Comparison of ENCODE assay signal across 1 cellular context in the genomic region with DNA sequence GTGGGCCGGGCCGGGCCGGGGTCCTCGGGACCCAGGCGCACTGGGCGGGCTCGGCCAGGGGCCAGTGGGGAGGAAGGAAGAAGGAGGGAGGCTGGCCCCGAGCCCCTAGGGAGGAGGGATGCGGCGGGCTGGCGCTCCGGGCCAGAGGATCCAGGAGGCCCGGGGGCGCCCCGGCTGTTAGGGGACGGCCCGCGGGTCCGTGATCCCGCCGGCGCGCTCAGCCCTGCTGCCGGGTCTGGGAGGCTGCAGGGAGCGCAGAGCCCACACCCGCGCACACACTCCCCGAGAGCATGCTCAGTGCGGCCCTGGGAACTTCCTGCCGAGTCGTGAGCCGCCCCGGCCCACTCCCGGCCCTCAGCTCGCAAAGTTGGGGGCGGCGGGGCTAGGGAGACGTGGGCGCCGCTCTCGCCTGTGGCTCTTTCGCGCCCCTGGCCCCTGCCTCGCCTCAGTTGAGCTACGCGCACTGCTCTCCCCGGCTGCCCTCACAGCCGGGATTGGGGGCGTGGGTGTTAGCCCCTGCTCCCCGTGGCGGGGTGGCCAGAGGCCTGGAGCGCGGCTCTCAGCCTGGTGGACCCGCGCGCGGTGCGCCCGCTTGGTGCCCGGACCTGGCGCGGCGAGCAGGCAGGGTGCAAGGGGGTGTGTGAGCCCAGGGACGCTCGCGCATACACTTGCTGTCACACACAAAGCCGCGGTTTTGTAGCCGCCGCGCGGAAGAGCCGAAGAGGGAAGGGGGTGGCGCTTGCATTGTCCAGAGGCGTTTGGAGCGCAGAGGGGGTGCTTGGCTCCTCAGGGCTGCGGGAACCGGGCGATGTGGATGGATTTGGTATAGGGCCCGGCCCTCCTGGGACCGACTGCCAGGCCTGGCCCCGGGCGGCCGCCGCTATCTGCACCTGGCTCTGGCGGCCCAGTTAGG.
TF ChIP-seq lines count a peak whose summit lies in the region.

No MANE protein-coding gene starts in this region.

TF ChIP-seq in K562, 482 proteins besides CTCF, POLR2A, EP300 and RAD21 (continued from another document and continues in another):
- TF ChIP-seq E2F3 (CRISPR knock-in tag; IDR thresholded peaks at IDR 0.05) (no peak), LARP7 (IDR thresholded peaks at IDR 0.05) (no peak), NRF1 (conservative IDR thresholded peaks at IDR 0.05 in 1 of 2, IDR thresholded peaks at IDR 0.05 in 1 of 2) (peak; percentile 89 to 91), ZNF408 (CRISPR knock-in tag; IDR thresholded peaks at IDR 0.05; ENCODE audit: low read depth) (no peak), PURB (CRISPR knock-in tag; IDR thresholded peaks at IDR 0.05; ENCODE audit: low read depth) (no peak), FUS (optimal IDR thresholded peaks at IDR 0.05; ENCODE audit: low read depth, low read length) (peak; percentile 18), ARNT (IDR thresholded peaks at IDR 0.05) (no peak), POLR2G (IDR thresholded peaks at IDR 0.05; ENCODE audit: low read depth, low read length) (peak; percentile 70), ETV6 (IDR thresholded peaks at IDR 0.05; ENCODE audit: borderline replicate concordance in 1 of 2, low read depth in 2 of 2, low read length in 1 of 2) (no peak), ETV6 (CRISPR knock-in tag; IDR thresholded peaks at IDR 0.05; ENCODE audit: borderline replicate concordance) (no peak), LCOR (CRISPR knock-in tag; IDR thresholded peaks at IDR 0.05) (0 out of 2 replicates have a peak, but pooled peaks have one; percentile 46), HNRNPL (IDR thresholded peaks at IDR 0.05; ENCODE audit: low read depth, low read length) (peak; percentile 21; the same call in 1 of the 2 replicates), SMAD4 (CRISPR knock-in tag; conservative IDR thresholded peaks at IDR 0.05) (no peak), NR1H2 (CRISPR knock-in tag; IDR thresholded peaks at IDR 0.05) (0 out of 2 replicates have a peak, but pooled peaks have one; percentile 63), ZNF324 (CRISPR knock-in tag; IDR thresholded peaks at IDR 0.05) (no peak), BCOR (IDR thresholded peaks at IDR 0.05) (0 out of 2 replicates have a peak, but pooled peaks have one; percentile 48), ZNF507 (tag; conservative IDR thresholded peaks at IDR 0.05) (no peak), RBFOX2 (IDR thresholded peaks at IDR 0.05; ENCODE audit: low read depth, low read length) (peak; percentile 72), KDM5B (IDR thresholded peaks at IDR 0.05; ENCODE audit: insufficient replicate concordance, low read depth, low read length) (peak; percentile 54), MEIS2 (IDR thresholded peaks at IDR 0.05; ENCODE audit: partially characterized antibody) (peak; percentile 12), BMI1 (IDR thresholded peaks at IDR 0.05; ENCODE audit: low read length) (no peak), SAP30 (IDR thresholded peaks at IDR 0.05; ENCODE audit: borderline replicate concordance, insufficient read depth, low read depth, low read length, poor library complexity, severe bottlenecking) (peak; percentile 36), CTBP1 (IDR thresholded peaks at IDR 0.05; ENCODE audit: borderline replicate concordance) (peak; percentile 16; the same call in 1 of the 2 replicates), MCM3 (IDR thresholded peaks at IDR 0.05) (no peak), SMAD2 (IDR thresholded peaks at IDR 0.05; ENCODE audit: low read depth, low read length) (no peak), ZNF224 (CRISPR knock-in tag; IDR thresholded peaks at IDR 0.05) (no peak), RBM34 (IDR thresholded peaks at IDR 0.05; ENCODE audit: borderline replicate concordance, insufficient read depth, low read length) (peak; percentile 43; the same call in 1 of the 2 replicates), DACH1 (IDR thresholded peaks at IDR 0.05; ENCODE audit: partially characterized antibody) (no peak), JUN (IDR thresholded peaks at IDR 0.05; ENCODE audit: borderline replicate concordance, low read depth, low read length) (no peak), JUN (CRISPR knock-in tag; IDR thresholded peaks at IDR 0.05; ENCODE audit: borderline replicate concordance) (no peak), SAFB (IDR thresholded peaks at IDR 0.05; ENCODE audit: borderline replicate concordance, low read depth, low read length) (peak; percentile 19; the same call in 1 of the 2 replicates), CREB1 (IDR thresholded peaks at IDR 0.05) (no peak), CREB1 (CRISPR knock-in tag; IDR thresholded peaks at IDR 0.05) (peak; percentile 43; the same call in 1 of the 2 replicates), ATF1 (CRISPR knock-in tag; IDR thresholded peaks at IDR 0.05) (no peak), ATF1 (tag; IDR thresholded peaks at IDR 0.05) (0 out of 2 replicates have a peak, but pooled peaks have one; percentile 18), ZNF766 (CRISPR knock-in tag; conservative IDR thresholded peaks at IDR 0.05) (no peak), NEUROD1 (IDR thresholded peaks at IDR 0.05; ENCODE audit: borderline replicate concordance, low read depth, low read length, partially characterized antibody) (no peak), SMARCB1 (IDR thresholded peaks at IDR 0.05; ENCODE audit: insufficient read length, low read depth) (no peak), HEY1 (CRISPR knock-in tag; IDR thresholded peaks at IDR 0.05; ENCODE audit: borderline replicate concordance) (no peak), CBX1 (IDR thresholded peaks at IDR 0.05; ENCODE audit: low read depth) (no peak), ZNF41 (CRISPR knock-in tag; conservative IDR thresholded peaks at IDR 0.05) (no peak), GABPA (tag; conservative IDR thresholded peaks at IDR 0.05; ENCODE audit: low read depth) (0 out of 2 replicates have a peak, but pooled peaks have one; percentile 25), CBX5 (IDR thresholded peaks at IDR 0.05; ENCODE audit: borderline replicate concordance, low read depth) (no peak), SMARCA4 (IDR thresholded peaks at IDR 0.05) (no peak), NCOR1 (IDR thresholded peaks at IDR 0.05) (no peak), GABPB1 (CRISPR knock-in tag; IDR thresholded peaks at IDR 0.05) (peak; percentile 64), KLF6 (CRISPR knock-in tag; IDR thresholded peaks at IDR 0.05; ENCODE audit: borderline replicate concordance) (no peak), SRSF9 (IDR thresholded peaks at IDR 0.05; ENCODE audit: borderline replicate concordance, low read depth, low read length) (no peak), TAF7 (tag; IDR thresholded peaks at IDR 0.05) (no peak), BDP1 (IDR thresholded peaks at IDR 0.05; ENCODE audit: insufficient read depth, insufficient read length) (no peak), ZNF263 (CRISPR knock-in tag; IDR thresholded peaks at IDR 0.05; ENCODE audit: borderline replicate concordance) (peak; percentile 54)
- TF ChIP-seq, protein P1, sequence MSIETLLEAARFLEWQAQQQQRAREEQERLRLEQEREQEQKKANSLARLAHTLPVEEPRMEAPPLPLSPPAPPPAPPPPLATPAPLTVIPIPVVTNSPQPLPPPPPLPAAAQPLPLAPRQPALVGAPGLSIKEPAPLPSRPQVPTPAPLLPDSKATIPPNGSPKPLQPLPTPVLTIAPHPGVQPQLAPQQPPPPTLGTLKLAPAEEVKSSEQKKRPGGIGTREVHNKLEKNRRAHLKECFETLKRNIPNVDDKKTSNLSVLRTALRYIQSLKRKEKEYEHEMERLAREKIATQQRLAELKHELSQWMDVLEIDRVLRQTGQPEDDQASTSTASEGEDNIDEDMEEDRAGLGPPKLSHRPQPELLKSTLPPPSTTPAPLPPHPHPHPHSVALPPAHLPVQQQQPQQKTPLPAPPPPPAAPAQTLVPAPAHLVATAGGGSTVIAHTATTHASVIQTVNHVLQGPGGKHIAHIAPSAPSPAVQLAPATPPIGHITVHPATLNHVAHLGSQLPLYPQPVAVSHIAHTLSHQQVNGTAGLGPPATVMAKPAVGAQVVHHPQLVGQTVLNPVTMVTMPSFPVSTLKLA (conservative IDR thresholded peaks at IDR 0.05), result no peak
- TF ChIP-seq, protein P2, sequence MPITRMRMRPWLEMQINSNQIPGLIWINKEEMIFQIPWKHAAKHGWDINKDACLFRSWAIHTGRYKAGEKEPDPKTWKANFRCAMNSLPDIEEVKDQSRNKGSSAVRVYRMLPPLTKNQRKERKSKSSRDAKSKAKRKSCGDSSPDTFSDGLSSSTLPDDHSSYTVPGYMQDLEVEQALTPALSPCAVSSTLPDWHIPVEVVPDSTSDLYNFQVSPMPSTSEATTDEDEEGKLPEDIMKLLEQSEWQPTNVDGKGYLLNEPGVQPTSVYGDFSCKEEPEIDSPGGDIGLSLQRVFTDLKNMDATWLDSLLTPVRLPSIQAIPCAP (CRISPR knock-in tag; IDR thresholded peaks at IDR 0.05; ENCODE audit: borderline replicate concordance), result no peak
- TF ChIP-seq, protein P3, sequence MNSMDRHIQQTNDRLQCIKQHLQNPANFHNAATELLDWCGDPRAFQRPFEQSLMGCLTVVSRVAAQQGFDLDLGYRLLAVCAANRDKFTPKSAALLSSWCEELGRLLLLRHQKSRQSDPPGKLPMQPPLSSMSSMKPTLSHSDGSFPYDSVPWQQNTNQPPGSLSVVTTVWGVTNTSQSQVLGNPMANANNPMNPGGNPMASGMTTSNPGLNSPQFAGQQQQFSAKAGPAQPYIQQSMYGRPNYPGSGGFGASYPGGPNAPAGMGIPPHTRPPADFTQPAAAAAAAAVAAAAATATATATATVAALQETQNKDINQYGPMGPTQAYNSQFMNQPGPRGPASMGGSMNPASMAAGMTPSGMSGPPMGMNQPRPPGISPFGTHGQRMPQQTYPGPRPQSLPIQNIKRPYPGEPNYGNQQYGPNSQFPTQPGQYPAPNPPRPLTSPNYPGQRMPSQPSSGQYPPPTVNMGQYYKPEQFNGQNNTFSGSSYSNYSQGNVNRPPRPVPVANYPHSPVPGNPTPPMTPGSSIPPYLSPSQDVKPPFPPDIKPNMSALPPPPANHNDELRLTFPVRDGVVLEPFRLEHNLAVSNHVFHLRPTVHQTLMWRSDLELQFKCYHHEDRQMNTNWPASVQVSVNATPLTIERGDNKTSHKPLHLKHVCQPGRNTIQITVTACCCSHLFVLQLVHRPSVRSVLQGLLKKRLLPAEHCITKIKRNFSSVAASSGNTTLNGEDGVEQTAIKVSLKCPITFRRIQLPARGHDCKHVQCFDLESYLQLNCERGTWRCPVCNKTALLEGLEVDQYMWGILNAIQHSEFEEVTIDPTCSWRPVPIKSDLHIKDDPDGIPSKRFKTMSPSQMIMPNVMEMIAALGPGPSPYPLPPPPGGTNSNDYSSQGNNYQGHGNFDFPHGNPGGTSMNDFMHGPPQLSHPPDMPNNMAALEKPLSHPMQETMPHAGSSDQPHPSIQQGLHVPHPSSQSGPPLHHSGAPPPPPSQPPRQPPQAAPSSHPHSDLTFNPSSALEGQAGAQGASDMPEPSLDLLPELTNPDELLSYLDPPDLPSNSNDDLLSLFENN (IDR thresholded peaks at IDR 0.05; ENCODE audit: low read depth in 2 of 2, low read length in 2 of 2), result no peak
- TF ChIP-seq, protein P4, sequence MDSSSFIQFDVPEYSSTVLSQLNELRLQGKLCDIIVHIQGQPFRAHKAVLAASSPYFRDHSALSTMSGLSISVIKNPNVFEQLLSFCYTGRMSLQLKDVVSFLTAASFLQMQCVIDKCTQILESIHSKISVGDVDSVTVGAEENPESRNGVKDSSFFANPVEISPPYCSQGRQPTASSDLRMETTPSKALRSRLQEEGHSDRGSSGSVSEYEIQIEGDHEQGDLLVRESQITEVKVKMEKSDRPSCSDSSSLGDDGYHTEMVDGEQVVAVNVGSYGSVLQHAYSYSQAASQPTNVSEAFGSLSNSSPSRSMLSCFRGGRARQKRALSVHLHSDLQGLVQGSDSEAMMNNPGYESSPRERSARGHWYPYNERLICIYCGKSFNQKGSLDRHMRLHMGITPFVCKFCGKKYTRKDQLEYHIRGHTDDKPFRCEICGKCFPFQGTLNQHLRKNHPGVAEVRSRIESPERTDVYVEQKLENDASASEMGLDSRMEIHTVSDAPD (CRISPR knock-in tag; IDR thresholded peaks at IDR 0.05), result no peak
- TF ChIP-seq, protein P5, sequence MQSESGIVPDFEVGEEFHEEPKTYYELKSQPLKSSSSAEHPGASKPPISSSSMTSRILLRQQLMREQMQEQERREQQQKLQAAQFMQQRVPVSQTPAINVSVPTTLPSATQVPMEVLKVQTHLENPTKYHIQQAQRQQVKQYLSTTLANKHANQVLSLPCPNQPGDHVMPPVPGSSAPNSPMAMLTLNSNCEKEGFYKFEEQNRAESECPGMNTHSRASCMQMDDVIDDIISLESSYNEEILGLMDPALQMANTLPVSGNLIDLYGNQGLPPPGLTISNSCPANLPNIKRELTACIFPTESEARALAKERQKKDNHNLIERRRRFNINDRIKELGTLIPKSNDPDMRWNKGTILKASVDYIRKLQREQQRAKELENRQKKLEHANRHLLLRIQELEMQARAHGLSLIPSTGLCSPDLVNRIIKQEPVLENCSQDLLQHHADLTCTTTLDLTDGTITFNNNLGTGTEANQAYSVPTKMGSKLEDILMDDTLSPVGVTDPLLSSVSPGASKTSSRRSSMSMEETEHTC (IDR thresholded peaks at IDR 0.05), result no peak
- TF ChIP-seq, protein P6, sequence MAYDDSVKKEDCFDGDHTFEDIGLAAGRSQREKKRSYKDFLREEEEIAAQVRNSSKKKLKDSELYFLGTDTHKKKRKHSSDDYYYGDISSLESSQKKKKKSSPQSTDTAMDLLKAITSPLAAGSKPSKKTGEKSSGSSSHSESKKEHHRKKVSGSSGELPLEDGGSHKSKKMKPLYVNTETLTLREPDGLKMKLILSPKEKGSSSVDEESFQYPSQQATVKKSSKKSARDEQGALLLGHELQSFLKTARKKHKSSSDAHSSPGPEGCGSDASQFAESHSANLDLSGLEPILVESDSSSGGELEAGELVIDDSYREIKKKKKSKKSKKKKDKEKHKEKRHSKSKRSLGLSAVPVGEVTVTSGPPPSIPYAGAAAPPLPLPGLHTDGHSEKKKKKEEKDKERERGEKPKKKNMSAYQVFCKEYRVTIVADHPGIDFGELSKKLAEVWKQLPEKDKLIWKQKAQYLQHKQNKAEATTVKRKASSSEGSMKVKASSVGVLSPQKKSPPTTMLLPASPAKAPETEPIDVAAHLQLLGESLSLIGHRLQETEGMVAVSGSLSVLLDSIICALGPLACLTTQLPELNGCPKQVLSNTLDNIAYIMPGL (CRISPR knock-in tag; IDR thresholded peaks at IDR 0.05), result no peak
- TF ChIP-seq, protein P7, sequence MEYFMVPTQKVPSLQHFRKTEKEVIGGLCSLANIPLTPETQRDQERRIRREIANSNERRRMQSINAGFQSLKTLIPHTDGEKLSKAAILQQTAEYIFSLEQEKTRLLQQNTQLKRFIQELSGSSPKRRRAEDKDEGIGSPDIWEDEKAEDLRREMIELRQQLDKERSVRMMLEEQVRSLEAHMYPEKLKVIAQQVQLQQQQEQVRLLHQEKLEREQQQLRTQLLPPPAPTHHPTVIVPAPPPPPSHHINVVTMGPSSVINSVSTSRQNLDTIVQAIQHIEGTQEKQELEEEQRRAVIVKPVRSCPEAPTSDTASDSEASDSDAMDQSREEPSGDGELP (CRISPR knock-in tag; IDR thresholded peaks at IDR 0.05; ENCODE audit: borderline replicate concordance), result peak; percentile 47; the same call in 1 of the 2 replicates
- TF ChIP-seq, protein P8, sequence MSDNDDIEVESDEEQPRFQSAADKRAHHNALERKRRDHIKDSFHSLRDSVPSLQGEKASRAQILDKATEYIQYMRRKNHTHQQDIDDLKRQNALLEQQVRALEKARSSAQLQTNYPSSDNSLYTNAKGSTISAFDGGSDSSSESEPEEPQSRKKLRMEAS (CRISPR knock-in tag; IDR thresholded peaks at IDR 0.05), result peak; percentile 56; the same call in 1 of the 2 replicates
